In the genomic region with DNA sequence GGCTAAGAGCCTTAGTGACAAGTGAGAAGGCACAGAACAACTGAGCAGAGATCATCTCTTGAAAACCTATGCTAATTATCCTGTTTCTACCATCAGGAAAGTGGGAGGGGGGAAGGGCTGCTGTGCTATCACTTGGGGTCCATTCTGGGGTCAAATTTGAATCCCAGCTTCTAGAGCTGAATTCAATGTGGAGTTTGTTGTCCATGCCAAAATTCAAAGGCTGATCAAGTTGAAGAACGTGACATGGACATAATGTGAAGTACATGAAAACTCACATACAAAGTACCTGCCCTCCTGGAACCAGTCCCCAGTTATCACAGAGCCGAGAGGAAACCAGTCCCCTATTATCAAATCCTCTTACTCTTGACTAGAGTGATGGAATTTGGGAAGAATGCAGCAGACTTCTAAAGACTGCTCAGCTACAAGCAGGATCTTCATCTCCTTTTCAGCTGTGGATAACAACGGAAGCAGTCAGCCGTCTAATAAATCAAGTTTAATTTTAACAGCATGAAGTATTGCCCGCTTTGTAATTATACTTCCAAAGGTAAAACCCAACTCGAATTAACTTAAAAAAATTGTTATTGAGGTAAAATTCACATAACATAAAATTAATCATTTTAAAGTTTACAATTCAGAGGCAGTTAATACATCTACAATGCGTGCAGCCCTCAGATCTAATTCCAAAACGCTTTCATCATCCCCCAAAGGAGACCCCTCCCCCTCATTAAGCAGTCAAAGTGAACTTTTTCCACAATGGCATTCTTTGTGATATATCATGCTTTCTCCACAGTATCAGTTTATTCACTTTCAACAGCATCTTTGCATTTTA, we compare ENCODE assay signal across 9 cellular contexts.
DNase-seq lines count a peak whose midpoint lies in the region; ATAC-seq and TF ChIP-seq lines count a peak whose summit lies in the region.
"Had no signal": no experiment of that assay in that cellular context is flagged by ENCODE, and none has a peak within 500 bp of the region (broad histone marks: within the 10 kb centered on the region; RNA-seq: fewer than 3 reads in every experiment).

No MANE protein-coding gene starts in this region.

- H3K4me3 ChIP-seq in SK-N-MC = peak overlapping the region; percentile 62
- H3K4me3 ChIP-seq in esophagus squamous epithelium = no peak overlapping the region
- no peak overlapping the region for H3K4me3 ChIP-seq in prostate gland

- DNase-seq in Daoy (ENCODE audit: low read depth) (peak; percentile 64), SK-N-MC (ENCODE audit: low read depth, low spot score) (no peak), esophagus squamous epithelium (lab: John Stamatoyannopoulos, UW) (no peak), prostate gland (ENCODE audit: low spot score) (no peak), Ammon's horn (ENCODE audit: low spot score) (no peak)
- DNase-seq: NCI-H510A treated with DMSO at 0.1 percent for 48 hours had no signal

- intact Hi-C loops in esophagus squamous epithelium (cut with DNase I) (no loop called here), prostate gland (cut with DNase I) (no loop called here)

- H3K27ac ChIP-seq in SK-N-MC (peak overlapping the region; percentile 90), esophagus squamous epithelium (peak overlapping the region; percentile 5 to 84 (median 80)), prostate gland (peak overlapping the region; percentile 22 to 25)

- H3K9ac ChIP-seq in SK-N-MC (ENCODE audit: insufficient read length) = no peak overlapping the region

- WGBS in esophagus squamous epithelium, 2 donors = 58 to 67% methylated on average over 8 of the region's 8 CpGs
- WGBS in prostate gland = 19% methylated on average over 8 of the region's 8 CpGs

- ATAC-seq in HG02571 (IDR thresholded peaks at IDR 0.05; ENCODE audit: unreplicated experiment) = no peak
- ATAC-seq in HG03354 (IDR thresholded peaks at IDR 0.05; ENCODE audit: poor library complexity, severe bottlenecking, unreplicated experiment) = no peak
- no peak for ATAC-seq in GM21447 (IDR thresholded peaks at IDR 0.05; ENCODE audit: unreplicated experiment)

- peaks cover 23 to 67% (median 26%) of the 10 kb centered on the region in 3 donors for H3K4me1 ChIP-seq in esophagus squamous epithelium
- peaks cover 22% of the 10 kb centered on the region for H3K4me1 ChIP-seq in prostate gland (replicated peaks)

- TF ChIP-seq CTCF in esophagus squamous epithelium (IDR thresholded peaks at IDR 0.05) (no peak), prostate gland (IDR thresholded peaks at IDR 0.05) (no peak)

- no peaks in the 10 kb centered on the region for H3K27me3 ChIP-seq in esophagus squamous epithelium
- no peaks in the 10 kb centered on the region for H3K27me3 ChIP-seq in prostate gland (replicated peaks; ENCODE audit: insufficient read depth)

- H3K36me3 ChIP-seq in SK-N-MC (ENCODE audit: insufficient read depth, low read length) (peaks cover 28% of the 10 kb centered on the region), esophagus squamous epithelium (peaks cover 0 to 38% (median 0%) of the 10 kb centered on the region in 3 donors), prostate gland (no peaks in the 10 kb centered on the region)

- no peaks in the 10 kb centered on the region for H3K9me3 ChIP-seq in SK-N-MC (ENCODE audit: low read depth, low read length)
- no peaks in the 10 kb centered on the region for H3K9me3 ChIP-seq in esophagus squamous epithelium
- H3K9me3 ChIP-seq in prostate gland = no peaks in the 10 kb centered on the region

- no peak for TF ChIP-seq POLR2A in esophagus squamous epithelium (IDR thresholded peaks at IDR 0.05)
- no peak for TF ChIP-seq POLR2A in prostate gland (IDR thresholded peaks at IDR 0.05)

Comparison
In these comparisons a context has a peak if more than half of its experiments do, and no peak if none do; other contexts are left out.
1. H3K27ac ChIP-seq: peak in every context shown above with its lines; median percentile 90 in SK-N-MC; 80 in esophagus squamous epithelium; 24 in prostate gland.